In the genomic region with DNA sequence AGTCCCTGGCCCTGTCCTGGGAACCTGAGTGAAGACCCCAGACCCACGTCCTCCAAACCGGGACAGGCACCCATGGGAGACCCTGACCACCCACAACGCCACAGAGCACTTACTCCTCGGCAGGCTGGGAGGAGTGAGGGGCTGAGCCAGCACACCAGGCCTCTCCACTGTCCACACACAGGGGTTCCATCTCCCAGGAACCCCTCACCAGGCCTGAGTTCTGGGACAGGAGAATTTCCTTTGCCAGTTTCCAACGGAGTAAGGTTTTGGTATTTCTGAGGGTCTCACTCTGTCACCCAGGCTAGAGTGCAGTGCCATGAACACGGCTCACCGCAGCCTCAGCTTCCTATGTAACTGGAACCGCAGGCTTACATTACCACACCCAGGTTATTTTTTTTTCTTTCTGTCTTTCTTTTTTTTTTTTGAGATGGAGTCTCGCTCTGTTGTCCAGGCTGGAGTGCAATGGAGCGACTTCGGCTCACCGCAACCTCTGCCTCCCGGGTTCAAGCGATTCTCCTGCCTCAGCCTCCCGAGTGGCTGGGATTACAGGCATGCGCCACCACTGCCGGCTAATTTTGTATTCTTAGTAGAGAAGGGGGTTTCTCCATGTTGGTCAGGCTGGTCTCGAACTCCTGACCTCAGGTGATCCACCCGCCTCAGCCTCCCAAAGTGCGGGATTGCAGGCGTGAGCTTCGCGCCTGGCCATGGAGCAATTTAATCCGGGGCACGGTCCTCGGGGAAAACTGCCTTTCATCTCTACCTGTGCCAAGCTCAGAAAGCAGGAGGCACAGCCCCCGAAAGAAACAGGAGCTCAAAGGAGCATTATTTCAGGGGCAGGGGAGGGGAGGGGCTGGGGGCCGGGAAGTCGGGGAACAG, we compare ENCODE assay signal across 10 cellular contexts. TPM values are rescaled to one million over a fixed set of nuclear protein-coding genes. Genes with fewer than 3 reads are reported as not detected.
DNase-seq lines count a peak whose midpoint lies in the region; ATAC-seq and TF ChIP-seq lines count a peak whose summit lies in the region.
"Had no signal": no experiment of that assay in that cellular context is flagged by ENCODE, and none has a peak within 500 bp of the region (broad histone marks: within the 10 kb centered on the region; RNA-seq: fewer than 3 reads in every experiment).

No MANE protein-coding gene starts in this region.

- H3K9me3 Mint-ChIP-seq in activated T-cell treated with anti-CD3 and anti-CD28 coated beads, Interleukin-2, amount 50 U/mL, for 72 hours: no peaks in the 10 kb centered on the region

- H3K4me3 ChIP-seq in astrocyte of the cerebellum (ENCODE audit: low read depth, low read length) (peak overlapping the region; percentile 81), left lung (peak overlapping the region; percentile 77 to 99), tibial artery (peak overlapping the region; percentile 83 to 96)

- TF ChIP-seq CTCF in astrocyte of the cerebellum (IDR thresholded peaks at IDR 0.05; ENCODE audit: low read depth, low read length, missing control alignments) (no peak), left lung (IDR thresholded peaks at IDR 0.05) (no peak), tibial artery (IDR thresholded peaks at IDR 0.05) (no peak)

- peak overlapping the region; percentile 54 to 79 for H3K27ac ChIP-seq in left lung
- peak overlapping the region; percentile 51 to 64 for H3K27ac ChIP-seq in tibial artery

- peak in 1 of 2 donors; percentile 35 for DNase-seq in activated T-cell treated with anti-CD3 and anti-CD28 coated beads, Interleukin-2, amount 50 U/mL, for 72 hours
- no peak for DNase-seq in activated T-cell treated with anti-CD3 and anti-CD28 coated beads for 4 hours
- DNase-seq in astrocyte of the cerebellum (ENCODE audit: low read depth): no peak
- no peak for DNase-seq in left lung
- DNase-seq in tibial artery: no peak
- no peak for DNase-seq in DMS53 treated with DMSO at 0.1 percent for 48 hours (lab: John Stamatoyannopoulos, UW; ENCODE audit: unreplicated experiment)
- no peak for DNase-seq in NCI-H1092 (lab: John Stamatoyannopoulos, UW)
- no peak for DNase-seq in NCI-H446 (lab: John Stamatoyannopoulos, UW)
- DNase-seq: DMS 273 treated with DMSO at 0.1 percent for 48 hours, midbrain had no signal

- no peaks in the 10 kb centered on the region for H3K27me3 ChIP-seq in left lung
- no peaks in the 10 kb centered on the region for H3K27me3 ChIP-seq in tibial artery

- peaks cover 20% of the 10 kb centered on the region for H3K4me1 Mint-ChIP-seq in activated T-cell treated with anti-CD3 and anti-CD28 coated beads, Interleukin-2, amount 50 U/mL, for 72 hours (ENCODE audit: low read depth)

- H3K36me3 ChIP-seq in left lung (peaks cover 0 to 26% of the 10 kb centered on the region in 2 donors), tibial artery (peaks cover 16 to 26% (median 20%) of the 10 kb centered on the region in 3 donors)

- in situ Hi-C loops in astrocyte of the cerebellum (cut with HindIII; ENCODE audit: low sequenced_read_pairs): no loop called here

- intact Hi-C loops in left lung (cut with DNase I): no loop called here
- intact Hi-C loops in tibial artery (cut with DNase I; ENCODE audit: low total_unique reads): no loop called here

- H3K27ac Mint-ChIP-seq in activated T-cell treated with anti-CD3 and anti-CD28 coated beads, Interleukin-2, amount 50 U/mL, for 72 hours: no peak overlapping the region

- no peak for ATAC-seq in activated T-cell treated with anti-CD3 and anti-CD28 coated beads, Interleukin-2, amount 50 U/mL, for 72 hours (replicated peaks in 1 of 2)
- ATAC-seq in left lung: no peak

- H3K9me3 ChIP-seq in left lung (no peaks in the 10 kb centered on the region), tibial artery (no peaks in the 10 kb centered on the region)

- H3K27me3 Mint-ChIP-seq in activated T-cell treated with anti-CD3 and anti-CD28 coated beads, Interleukin-2, amount 50 U/mL, for 72 hours (ENCODE audit: low read depth): no peaks in the 10 kb centered on the region

- H3K4me1 ChIP-seq in left lung: peaks cover 18 to 46% of the 10 kb centered on the region in 2 donors
- peaks cover 0 to 41% (median 22%) of the 10 kb centered on the region in 4 donors for H3K4me1 ChIP-seq in tibial artery

- H3K36me3 Mint-ChIP-seq in activated T-cell treated with anti-CD3 and anti-CD28 coated beads, Interleukin-2, amount 50 U/mL, for 72 hours (ENCODE audit: insufficient read depth in 2 of 2): no peaks in the 10 kb centered on the region

- peak overlapping the region; percentile 44 to 78 for H3K4me3 Mint-ChIP-seq in activated T-cell treated with anti-CD3 and anti-CD28 coated beads, Interleukin-2, amount 50 U/mL, for 72 hours

RNA-seq across cellular contexts. Expression of a gene that starts 1.6 kb away (rescaled TPM):
- 10 to 100 TPM; 29.7 to 39.7 TPM for total RNA-seq in activated T-cell treated with anti-CD3 and anti-CD28 coated beads, Interleukin-2, amount 50 U/mL, for 72 hours
- 10 to 100 TPM; 76.3 to 88.4 TPM for total RNA-seq in left lung

RNA-seq across cellular contexts. Expression of a gene that starts 9.9 kb away (rescaled TPM):
- total RNA-seq in activated T-cell treated with anti-CD3 and anti-CD28 coated beads, Interleukin-2, amount 50 U/mL, for 72 hours: 10 to 100 TPM; 54.5 to 73.2 TPM
- total RNA-seq in left lung: 10 to 100 TPM; 45.4 to 48.1 TPM

RNA-seq across cellular contexts. Expression of a gene that starts 16.8 kb away (rescaled TPM):
- total RNA-seq in activated T-cell treated with anti-CD3 and anti-CD28 coated beads, Interleukin-2, amount 50 U/mL, for 72 hours: 10 to 100 TPM; 24.6 to 27.6 TPM
- 10 to 100 TPM; 72.3 to 78.1 TPM for total RNA-seq in left lung

RNA-seq across cellular contexts. Expression of a gene that starts 21.5 kb away (rescaled TPM):
- 10 to 100 TPM in 1 of 2 donors, 1 to 10 TPM in 1; 7.5 to 10.6 TPM for total RNA-seq in activated T-cell treated with anti-CD3 and anti-CD28 coated beads, Interleukin-2, amount 50 U/mL, for 72 hours
- total RNA-seq in left lung: 10 to 100 TPM; 14.4 to 17.1 TPM

RNA-seq across cellular contexts. Expression of a gene that starts 27.7 kb away (rescaled TPM):
- total RNA-seq in activated T-cell treated with anti-CD3 and anti-CD28 coated beads, Interleukin-2, amount 50 U/mL, for 72 hours: 10 to 100 TPM; 28.8 to 29.4 TPM
- 10 to 100 TPM; 21.7 to 22.7 TPM for total RNA-seq in left lung
